18 cellular contexts compared by ENCODE assay signal in genomic region chr19:50975766-50976165, GRCh38. TPM values are rescaled to one million over a fixed set of nuclear protein-coding genes. Genes with fewer than 3 reads are reported as not detected.
DNase-seq lines count a peak whose midpoint lies in the region; ATAC-seq, FAIRE-seq and TF ChIP-seq lines count a peak whose summit lies in the region.
"Had no signal": no experiment of that assay in that cellular context is flagged by ENCODE, and none has a peak within 500 bp of the region (broad histone marks: within the 10 kb centered on the region; RNA-seq: fewer than 3 reads in every experiment).

No MANE protein-coding gene starts in this region.

- ATAC-seq in WTC11 (peak; percentile 75), Right ventricle myocardium inferior (no peak), GM21619 (IDR thresholded peaks at IDR 0.05; ENCODE audit: unreplicated experiment) (no peak)
- ATAC-seq: activated naive CD8-positive, alpha-beta T cell treated with anti-CD3 and anti-CD28 coated beads, Interleukin-2, amount 50 U/mL, for 24 hours had no signal

- no peaks in the 10 kb centered on the region for H3K9me1 ChIP-seq in keratinocyte (ENCODE audit: control insufficient read depth, extremely low read depth, insufficient read depth, low read length)

- H3K4me3 Mint-ChIP-seq in WTC11 = no peak overlapping the region; the same call in 1 of the 2 replicates
- H3K4me3 Mint-ChIP-seq in type B pancreatic cell = peak overlapping the region; percentile 59
- no peak overlapping the region for H3K4me3 Mint-ChIP-seq in neural progenitor cell
- H3K4me3 Mint-ChIP-seq: activated naive CD8-positive, alpha-beta T cell treated with anti-CD3 and anti-CD28 coated beads, Interleukin-2, amount 50 U/mL, for 24 hours; activated T-cell treated with anti-CD3 and anti-CD28 coated beads, Interleukin-2, amount 50 U/mL, for 24 hours; immature natural killer cell had no signal

- H3K4me1 Mint-ChIP-seq in WTC11 = peaks cover 46% of the 10 kb centered on the region
- H3K4me1 Mint-ChIP-seq in type B pancreatic cell (ENCODE audit: unreplicated experiment) = peaks cover 12% of the 10 kb centered on the region
- H3K4me1 Mint-ChIP-seq in neural progenitor cell = peaks cover 30% of the 10 kb centered on the region
- H3K4me1 Mint-ChIP-seq: activated naive CD8-positive, alpha-beta T cell treated with anti-CD3 and anti-CD28 coated beads, Interleukin-2, amount 50 U/mL, for 24 hours; immature natural killer cell had no signal

- no peaks in the 10 kb centered on the region for H3K9me3 ChIP-seq in keratinocyte (ENCODE audit: control insufficient read depth, low read depth, low read length)
- H3K9me3 ChIP-seq in neural progenitor cell (ENCODE audit: low read depth) = no peaks in the 10 kb centered on the region

- intact Hi-C loops in Right ventricle myocardium inferior (cut with DNase I) = no loop called here

- H4K20me1 ChIP-seq in keratinocyte (ENCODE audit: control insufficient read depth, extremely low read depth, insufficient read depth, low read length) (no peaks in the 10 kb centered on the region), neural progenitor cell (ENCODE audit: low read depth) (no peaks in the 10 kb centered on the region)

- H2AFZ ChIP-seq in keratinocyte (ENCODE audit: control insufficient read depth, low read length) (no peak overlapping the region), neural progenitor cell (replicated peaks) (no peak overlapping the region)

- no peak overlapping the region for H3K4me3 ChIP-seq in keratinocyte (ENCODE audit: control insufficient read depth in 2 of 3, extremely low read depth in 1 of 3, insufficient read depth in 2 of 3, low read depth in 1 of 3, low read length in 3 of 3)
- H3K4me3 ChIP-seq in neural progenitor cell = no peak overlapping the region
- H3K4me3 ChIP-seq: SK-N-MC had no signal

- dilution Hi-C loops in keratinocyte (cut with MboI; ENCODE audit: extremely low pct_ligation_motif_present, low sequenced_read_pairs) = no loop called here

- peak; percentile 93 for DNase-seq in HPDE6-E6E7 (ENCODE audit: extremely low spot score)
- DNase-seq in WTC11 (ENCODE audit: low spot score) = peak; percentile 53
- peak; percentile 45 for DNase-seq in keratinocyte (ENCODE audit: low read depth, low spot score)
- no peak for DNase-seq in type B pancreatic cell (ENCODE audit: extremely low spot score, unreplicated experiment)
- no peak for DNase-seq in neural progenitor cell (ENCODE audit: low spot score)
- no peak for DNase-seq in Right ventricle myocardium inferior (ENCODE audit: missing footprints)
- DNase-seq: activated CD4-positive, alpha-beta T cell treated with anti-CD3 and anti-CD28 coated beads, Interleukin-2, amount 50 U/mL, for 4 hours; activated naive CD8-positive, alpha-beta T cell treated with anti-CD3 and anti-CD28 coated beads, Interleukin-2, amount 50 U/mL, for 24 hours; activated T-cell treated with anti-CD3 and anti-CD28 coated beads, Interleukin-2, amount 50 U/mL, for 24 hours; effector memory CD4-positive, alpha-beta T cell; immature natural killer cell had no signal

- no peaks in the 10 kb centered on the region for H3K36me3 ChIP-seq in keratinocyte (ENCODE audit: control insufficient read depth in 2 of 2, extremely low read depth in 1 of 2, insufficient read depth in 2 of 2, low read length in 2 of 2)
- no peaks in the 10 kb centered on the region for H3K36me3 ChIP-seq in neural progenitor cell

- peaks cover 4% of the 10 kb centered on the region for H3K9me3 Mint-ChIP-seq in WTC11
- H3K9me3 Mint-ChIP-seq in type B pancreatic cell = no peaks in the 10 kb centered on the region
- H3K9me3 Mint-ChIP-seq in neural progenitor cell = peaks cover 2% of the 10 kb centered on the region
- H3K9me3 Mint-ChIP-seq: activated naive CD8-positive, alpha-beta T cell treated with anti-CD3 and anti-CD28 coated beads, Interleukin-2, amount 50 U/mL, for 24 hours; activated T-cell treated with anti-CD3 and anti-CD28 coated beads, Interleukin-2, amount 50 U/mL, for 24 hours had no signal

- H3K27ac ChIP-seq in keratinocyte (ENCODE audit: control insufficient read depth, insufficient read depth, low read length) (no peak overlapping the region), neural progenitor cell (no peak overlapping the region)
- H3K27ac ChIP-seq: C4-2B, SK-N-MC had no signal

- H3K4me2 ChIP-seq in keratinocyte (ENCODE audit: control insufficient read depth, extremely low read depth, insufficient read depth, low read depth, low read length) = peak overlapping the region; percentile 43
- no peak overlapping the region for H3K4me2 ChIP-seq in neural progenitor cell

- H3K36me3 Mint-ChIP-seq in WTC11 = no peaks in the 10 kb centered on the region
- H3K36me3 Mint-ChIP-seq in type B pancreatic cell = no peaks in the 10 kb centered on the region
- H3K36me3 Mint-ChIP-seq in neural progenitor cell = no peaks in the 10 kb centered on the region
- H3K36me3 Mint-ChIP-seq: immature natural killer cell had no signal

- H3K4me1 ChIP-seq in keratinocyte (ENCODE audit: control insufficient read depth, extremely low read depth, insufficient read depth, low read length) = peaks cover 15% of the 10 kb centered on the region
- peaks cover 3% of the 10 kb centered on the region for H3K4me1 ChIP-seq in neural progenitor cell

- POLR2A ChIA-PET in WTC11 (lab: Charles Lee) = no interaction called here

- no peak for TF ChIP-seq CTCF in WTC11 (IDR thresholded peaks at IDR 0.05)
- TF ChIP-seq CTCF in keratinocyte (optimal IDR thresholded peaks at IDR 0.05 in 1 of 3, IDR thresholded peaks at IDR 0.05 in 1 of 3, conservative IDR thresholded peaks at IDR 0.05 in 1 of 3; ENCODE audit: extremely low read depth in 1 of 3, insufficient read depth in 2 of 3, low read length in 3 of 3) = no peak
- TF ChIP-seq CTCF in type B pancreatic cell (conservative IDR thresholded peaks at IDR 0.05) = no peak
- no peak for TF ChIP-seq CTCF in neural progenitor cell (IDR thresholded peaks at IDR 0.05)

- peaks cover 7% of the 10 kb centered on the region for H3F3A ChIP-seq in neural progenitor cell (ENCODE audit: low read depth)

- H3K79me2 ChIP-seq in keratinocyte (ENCODE audit: control insufficient read depth, insufficient read depth, low read length) (no peaks in the 10 kb centered on the region), neural progenitor cell (ENCODE audit: low read depth) (no peaks in the 10 kb centered on the region)

- H3K27me3 ChIP-seq in keratinocyte (ENCODE audit: control insufficient read depth, extremely low read depth, insufficient read depth, low read length) (peaks cover 7% of the 10 kb centered on the region), neural progenitor cell (peaks cover under 1% of the 10 kb centered on the region)

- H3K27me3 Mint-ChIP-seq in WTC11 (ENCODE audit: low read depth) (peaks cover 9% of the 10 kb centered on the region), type B pancreatic cell (peaks cover 19% of the 10 kb centered on the region), neural progenitor cell (ENCODE audit: insufficient read depth, low read depth) (peaks cover 16% of the 10 kb centered on the region)

- H3K9ac ChIP-seq in keratinocyte (ENCODE audit: control insufficient read depth, extremely low read depth, insufficient read depth, low read length) (no peak overlapping the region), neural progenitor cell (no peak overlapping the region)

- CTCF ChIA-PET in WTC11 (lab: Charles Lee) = no interaction called here

- peak; percentile 95 for FAIRE-seq in keratinocyte (lab: Jason Lieb, UNC)
- FAIRE-seq: frontal cortex, G401.6 had no signal

- H3K27ac Mint-ChIP-seq in WTC11 (peak overlapping the region; percentile 79), type B pancreatic cell (peak overlapping the region; percentile 79), neural progenitor cell (no peak overlapping the region)
- H3K27ac Mint-ChIP-seq: activated naive CD8-positive, alpha-beta T cell treated with anti-CD3 and anti-CD28 coated beads, Interleukin-2, amount 50 U/mL, for 24 hours; activated T-cell treated with anti-CD3 and anti-CD28 coated beads, Interleukin-2, amount 50 U/mL, for 24 hours; immature natural killer cell had no signal

RNA-seq across cellular contexts. Expression of gene KLK6, which starts 6.4 kb away (rescaled TPM):
- 0.52 to 1.1 TPM (median 0.92 TPM) in 3 replicates for total RNA-seq in WTC11 (2021)
- 0.73 to 2.5 TPM (median 1.9 TPM) in 3 replicates for polyA plus RNA-seq in keratinocyte
- 5.6 TPM for polyA plus RNA-seq in keratinocyte (2011; ENCODE audit: low read depth)
- polyA plus RNA-seq in keratinocyte (2011; cell fraction: cytosol; rRNA removed) = 0.81 and 2.5 TPM in 2 replicates
- 3.6 and 7.7 TPM in 2 replicates for polyA plus RNA-seq in keratinocyte (2011; cell fraction: nucleus; rRNA removed)
- polyA plus RNA-seq in keratinocyte (2012; ENCODE audit: low replicate concordance) = 2.8 and 23.6 TPM in 2 replicates
- polyA minus RNA-seq in keratinocyte = 0.69 to 5.9 TPM (median 2.7 TPM) in 3 replicates
- 3.3 TPM for polyA minus RNA-seq in keratinocyte (2011; cell fraction: cytosol; rRNA and poly(A)+ RNA removed)
- 3.2 and 8.3 TPM in 2 replicates for polyA minus RNA-seq in keratinocyte (2011; cell fraction: nucleus; rRNA and poly(A)+ RNA removed)
- total RNA-seq in type B pancreatic cell (ENCODE audit: low replicate concordance) = 5.0 and 5.5 TPM in 2 replicates
- not detected in 2 replicates for total RNA-seq in neural progenitor cell (ENCODE audit: low replicate concordance)
- total RNA-seq in Right ventricle myocardium inferior = not detected
- total RNA-seq: cardiac septum, frontal cortex, posterior vena cava had no signal
- polyA plus RNA-seq: immature natural killer cell had no signal

RNA-seq across cellular contexts. Expression of gene KLK7, which starts 8.0 kb away (rescaled TPM):
- total RNA-seq in WTC11 (2021) (0.66 to 0.87 TPM (median 0.78 TPM) in 3 replicates), type B pancreatic cell (ENCODE audit: low replicate concordance) (0.36 TPM in 1 of 2 replicates, not detected in the other), neural progenitor cell (ENCODE audit: low replicate concordance) (0.28 and 0.36 TPM in 2 replicates), Right ventricle myocardium inferior (not detected)
- 22.4 to 33.8 TPM (median 29.2 TPM) in 3 replicates for polyA plus RNA-seq in keratinocyte
- polyA plus RNA-seq in keratinocyte (2011; ENCODE audit: low read depth) = 140 TPM
- 27.6 and 59.2 TPM in 2 replicates for polyA plus RNA-seq in keratinocyte (2011; cell fraction: cytosol; rRNA removed)
- polyA plus RNA-seq in keratinocyte (2011; cell fraction: nucleus; rRNA removed) = 89.8 and 155 TPM in 2 replicates
- 36.2 and 757 TPM in 2 replicates for polyA plus RNA-seq in keratinocyte (2012; ENCODE audit: low replicate concordance)
- polyA minus RNA-seq in keratinocyte = 11.1 to 66.6 TPM (median 14.4 TPM) in 3 replicates
- 16.1 TPM for polyA minus RNA-seq in keratinocyte (2011; cell fraction: cytosol; rRNA and poly(A)+ RNA removed)
- polyA minus RNA-seq in keratinocyte (2011; cell fraction: nucleus; rRNA and poly(A)+ RNA removed) = 39.9 and 57.8 TPM in 2 replicates
- total RNA-seq: cardiac septum, frontal cortex, posterior vena cava had no signal
- polyA plus RNA-seq: immature natural killer cell had no signal

RNA-seq across cellular contexts. Expression of gene KLK5, which starts 22.9 kb away (rescaled TPM):
- total RNA-seq in WTC11 (2021) (0.66 to 1.0 TPM (median 0.69 TPM) in 3 replicates), type B pancreatic cell (ENCODE audit: low replicate concordance) (not detected in 2 replicates), neural progenitor cell (ENCODE audit: low replicate concordance) (not detected in 2 replicates), Right ventricle myocardium inferior (not detected)
- 425 to 882 TPM (median 477 TPM) in 3 replicates for polyA plus RNA-seq in keratinocyte
- 136 TPM for polyA plus RNA-seq in keratinocyte (2011; ENCODE audit: low read depth)
- polyA plus RNA-seq in keratinocyte (2011; cell fraction: cytosol; rRNA removed) = 541 and 572 TPM in 2 replicates
- 466 and 483 TPM in 2 replicates for polyA plus RNA-seq in keratinocyte (2011; cell fraction: nucleus; rRNA removed)
- 487 and 1,188 TPM in 2 replicates for polyA plus RNA-seq in keratinocyte (2012; ENCODE audit: low replicate concordance)
- 346 to 800 TPM (median 621 TPM) in 3 replicates for polyA minus RNA-seq in keratinocyte
- polyA minus RNA-seq in keratinocyte (2011; cell fraction: cytosol; rRNA and poly(A)+ RNA removed) = 490 TPM
- polyA minus RNA-seq in keratinocyte (2011; cell fraction: nucleus; rRNA and poly(A)+ RNA removed) = 243 and 342 TPM in 2 replicates
- total RNA-seq: cardiac septum, frontal cortex, posterior vena cava had no signal
- polyA plus RNA-seq: immature natural killer cell had no signal

RNA-seq across cellular contexts. Expression of gene KLK8, which starts 25.6 kb away (rescaled TPM):
- 4.4 to 6.9 TPM (median 5.9 TPM) in 3 replicates for total RNA-seq in WTC11 (2021)
- polyA plus RNA-seq in keratinocyte = 88.8 to 232 TPM (median 118 TPM) in 3 replicates
- polyA plus RNA-seq in keratinocyte (2011; ENCODE audit: low read depth) = 465 TPM
- polyA plus RNA-seq in keratinocyte (2011; cell fraction: cytosol; rRNA removed) = 101 and 121 TPM in 2 replicates
- polyA plus RNA-seq in keratinocyte (2011; cell fraction: nucleus; rRNA removed) = 103 and 104 TPM in 2 replicates
- polyA plus RNA-seq in keratinocyte (2012; ENCODE audit: low replicate concordance) = 205 and 602 TPM in 2 replicates
- polyA minus RNA-seq in keratinocyte = 75.5 to 165 TPM (median 104 TPM) in 3 replicates
- polyA minus RNA-seq in keratinocyte (2011; cell fraction: cytosol; rRNA and poly(A)+ RNA removed) = 82.9 TPM
- 61.0 and 75.9 TPM in 2 replicates for polyA minus RNA-seq in keratinocyte (2011; cell fraction: nucleus; rRNA and poly(A)+ RNA removed)
- total RNA-seq in type B pancreatic cell (ENCODE audit: low replicate concordance) = 2.6 and 12.0 TPM in 2 replicates
- total RNA-seq in neural progenitor cell (ENCODE audit: low replicate concordance) = 0.46 TPM in 1 of 2 replicates, not detected in the other
- not detected for total RNA-seq in Right ventricle myocardium inferior
- total RNA-seq: cardiac septum, frontal cortex, posterior vena cava had no signal
- polyA plus RNA-seq: immature natural killer cell had no signal

RNA-seq across cellular contexts. Expression of gene KLK10, which starts 43.7 kb away (rescaled TPM):
- total RNA-seq in WTC11 (2021) (3.2 to 4.9 TPM (median 4.9 TPM) in 3 replicates), type B pancreatic cell (ENCODE audit: low replicate concordance) (1.8 and 2.2 TPM in 2 replicates), neural progenitor cell (ENCODE audit: low replicate concordance) (1.9 TPM in 1 of 2 replicates, not detected in the other), Right ventricle myocardium inferior (not detected)
- polyA plus RNA-seq in keratinocyte = 56.3 to 97.5 TPM (median 95.3 TPM) in 3 replicates
- 229 TPM for polyA plus RNA-seq in keratinocyte (2011; ENCODE audit: low read depth)
- polyA plus RNA-seq in keratinocyte (2011; cell fraction: cytosol; rRNA removed) = 130 and 165 TPM in 2 replicates
- 213 and 216 TPM in 2 replicates for polyA plus RNA-seq in keratinocyte (2011; cell fraction: nucleus; rRNA removed)
- polyA plus RNA-seq in keratinocyte (2012; ENCODE audit: low replicate concordance) = 105 and 359 TPM in 2 replicates
- polyA minus RNA-seq in keratinocyte = 56.9 to 212 TPM (median 115 TPM) in 3 replicates
- 217 TPM for polyA minus RNA-seq in keratinocyte (2011; cell fraction: cytosol; rRNA and poly(A)+ RNA removed)
- 112 and 176 TPM in 2 replicates for polyA minus RNA-seq in keratinocyte (2011; cell fraction: nucleus; rRNA and poly(A)+ RNA removed)
- total RNA-seq: cardiac septum, frontal cortex, posterior vena cava had no signal
- polyA plus RNA-seq: immature natural killer cell had no signal

Comparison
In these comparisons a context has a peak if more than half of its experiments do, and no peak if none do; other contexts are left out.
1. DNase-seq: peak in HPDE6-E6E7 (single experiment), WTC11 (single experiment) and keratinocyte (single experiment); none in type B pancreatic cell (single experiment), neural progenitor cell (single experiment) and Right ventricle myocardium inferior (single experiment).